Comparison of ENCODE assay signal across 8 cellular contexts in genomic region chr6:6003334-6004146, GRCh38. TPM values are rescaled to one million over a fixed set of nuclear protein-coding genes. Genes with fewer than 3 reads are reported as not detected.
DNase-seq lines count a peak whose midpoint lies in the region; ATAC-seq and TF ChIP-seq lines count a peak whose summit lies in the region.

No MANE protein-coding gene starts in this region.

- ATAC-seq in left cardiac atrium (peak in 1 of 2 donors; percentile 5), GM18873 (IDR thresholded peaks at IDR 0.05; ENCODE audit: low FRiP score, unreplicated experiment) (no peak)

- H3K4me1 ChIP-seq in sigmoid colon = peaks cover 0 to 62% (median 55%) of the 10 kb centered on the region in 4 donors

- peaks cover 11% of the 10 kb centered on the region for H3K9me3 Mint-ChIP-seq in activated naive CD4-positive, alpha-beta T cell treated with anti-CD3 and anti-CD28 coated beads, Interleukin-2, amount 10 ng/mL, durations not matched to agents 7 days and 5 days

- TF ChIP-seq POLR2A in sigmoid colon (IDR thresholded peaks at IDR 0.05) = no peak

- CTCF ChIA-PET in activated naive CD4-positive, alpha-beta T cell treated with anti-CD3 and anti-CD28 coated beads, Interleukin-2, amount 10 ng/mL, durations not matched to agents 7 days and 5 days (lab: Charles Lee) = interaction anchor here (1.3 to 1.5 kb wide), 4 partner anchors 9 to 544 kb away, joined by 3 to 9 read pairs (median 4); no protein-coding TSS in a partner anchor

- peaks cover 58% of the 10 kb centered on the region for H3K36me3 Mint-ChIP-seq in activated naive CD4-positive, alpha-beta T cell treated with anti-CD3 and anti-CD28 coated beads, Interleukin-2, amount 10 ng/mL, durations not matched to agents 7 days and 5 days

- H3K27ac Mint-ChIP-seq in activated naive CD4-positive, alpha-beta T cell treated with anti-CD3 and anti-CD28 coated beads, Interleukin-2, amount 10 ng/mL, durations not matched to agents 7 days and 5 days = peak overlapping the region; percentile 81

- H3K27ac ChIP-seq in sigmoid colon = peak overlapping the region; percentile 28 to 48 (median 41)

- peak overlapping the region in 3 of 4 donors; percentile 37 to 41 (median 39) for H3K4me3 ChIP-seq in sigmoid colon

- peaks cover 82% of the 10 kb centered on the region for H3K4me1 Mint-ChIP-seq in activated naive CD4-positive, alpha-beta T cell treated with anti-CD3 and anti-CD28 coated beads, Interleukin-2, amount 10 ng/mL, durations not matched to agents 7 days and 5 days

- no peaks in the 10 kb centered on the region for H3K36me3 ChIP-seq in sigmoid colon

- intact Hi-C loops in left cardiac atrium (cut with DNase I) = no loop called here
- intact Hi-C loops in sigmoid colon (cut with DNase I) = no loop called here

- WGBS in sigmoid colon, 2 donors = 2% methylated on average over 71 of the region's 71 CpGs

- DNase-seq in activated naive CD4-positive, alpha-beta T cell treated with anti-CD3 and anti-CD28 coated beads, Interleukin-2, amount 10 ng/mL, durations not matched to agents 7 days and 5 days = peak; percentile 57
- DNase-seq in activated naive CD4-positive, alpha-beta T cell treated with Interleukin-2 at 50 U/mL for 16 hours = no peak
- DNase-seq in activated CD8-positive, alpha-beta memory T cell treated with anti-CD3 and anti-CD28 coated beads for 24 hours = peak; percentile 68
- DNase-seq in left cardiac atrium (peak; percentile 34), sigmoid colon (no peak), NCI-H1048 (lab: John Stamatoyannopoulos, UW) (no peak)
- DNase-seq in activated CD4-positive, CD25-positive, alpha-beta regulatory T cell treated with anti-CD3 and anti-CD28 coated beads, Interleukin-2, amount 50 U/mL, for 72 hours = no peak

- no peak for TF ChIP-seq EP300 in sigmoid colon (IDR thresholded peaks at IDR 0.05)

- no peak for TF ChIP-seq CTCF in sigmoid colon (IDR thresholded peaks at IDR 0.05)

- H3K27me3 Mint-ChIP-seq in activated naive CD4-positive, alpha-beta T cell treated with anti-CD3 and anti-CD28 coated beads, Interleukin-2, amount 10 ng/mL, durations not matched to agents 7 days and 5 days = peaks cover 100% of the 10 kb centered on the region

- no peaks in the 10 kb centered on the region for H3K9me3 ChIP-seq in sigmoid colon

- H3K4me3 Mint-ChIP-seq in activated naive CD4-positive, alpha-beta T cell treated with anti-CD3 and anti-CD28 coated beads, Interleukin-2, amount 10 ng/mL, durations not matched to agents 7 days and 5 days = peak overlapping the region; percentile 75

- peaks cover 81 to 99% (median 98%) of the 10 kb centered on the region in 3 donors for H3K27me3 ChIP-seq in sigmoid colon

RNA-seq across cellular contexts. Expression of gene NRN1, which starts 3.2 kb away (rescaled TPM):
- total RNA-seq in left cardiac atrium = 10 to 100 TPM; 12.8 to 18.1 TPM
- total RNA-seq in sigmoid colon = 10 to 100 TPM in 1 of 4 donors, 1 to 10 TPM in 3; 6.0 to 10.7 (median 7.5) TPM
- polyA plus RNA-seq in sigmoid colon = 1 to 10 TPM; 1.4 to 5.0 (median 4.2) TPM

Comparison
In these comparisons a context has a peak if more than half of its experiments do, and no peak if none do; other contexts are left out.
1. DNase-seq: peak in activated naive CD4-positive, alpha-beta T cell treated with anti-CD3 and anti-CD28 coated beads, Interleukin-2, amount 10 ng/mL, durations not matched to agents 7 days and 5 days (single experiment), activated CD8-positive, alpha-beta memory T cell treated with anti-CD3 and anti-CD28 coated beads for 24 hours (single experiment) and left cardiac atrium (single experiment); none in activated naive CD4-positive, alpha-beta T cell treated with Interleukin-2 at 50 U/mL for 16 hours (single experiment), sigmoid colon (single experiment), activated CD4-positive, CD25-positive, alpha-beta regulatory T cell treated with anti-CD3 and anti-CD28 coated beads, Interleukin-2, amount 50 U/mL, for 72 hours (single experiment) and NCI-H1048 (single experiment).